Comparison of ENCODE assay signal across 22 cellular contexts in genomic region chr3:135811597-135811996, GRCh38.
A peak's percentile ranks its signal among the peaks of the same experiment; 100 is the strongest.
DNase-seq lines count a peak whose midpoint lies in the region; ATAC-seq, FAIRE-seq and TF ChIP-seq lines count a peak whose summit lies in the region.
"Had no signal": no experiment of that assay in that cellular context is flagged by ENCODE, and none has a peak within 500 bp of the region (broad histone marks: within the 10 kb centered on the region; RNA-seq: fewer than 3 reads in every experiment).

No MANE protein-coding gene starts in this region.

- no peak for TF ChIP-seq EP300 in esophagus muscularis mucosa (IDR thresholded peaks at IDR 0.05)

- H3K27ac ChIP-seq in esophagus muscularis mucosa (replicated peaks in 1 of 4) (no peak overlapping the region), right lobe of liver (no peak overlapping the region)
- H3K27ac ChIP-seq: BLaER1 had no signal

- FAIRE-seq in H54 (lab: Jason Lieb, UNC): no peak
- FAIRE-seq: A204.1, G401.6, GM12891, GM19239 had no signal

- TF ChIP-seq CTCF in esophagus muscularis mucosa (IDR thresholded peaks at IDR 0.05) (no peak), right lobe of liver (IDR thresholded peaks at IDR 0.05) (no peak)

- DNase-seq in esophagus muscularis mucosa (ENCODE audit: extremely low spot score) (peak; percentile 87), left kidney (ENCODE audit: low read depth, low spot score) (peak; percentile 18), retina (peak; percentile 27), DMS153 (lab: John Stamatoyannopoulos, UW) (no peak), H54 (ENCODE audit: insufficient read length, low spot score) (no peak), right lobe of liver (no peak)
- DNase-seq: 8988T; ACHN; BE2C; C1 segment of cervical spinal cord; CD4-positive, alpha-beta memory T cell; CD4-positive, CD25-positive, alpha-beta regulatory T cell; CD8-positive, alpha-beta memory T cell; COR-L47; DMS 273 treated with DMSO at 0.1 percent for 48 hours; DMS79 treated with DMSO at 0.1 percent for 48 hours; GF-D8 had no signal

- TF ChIP-seq POLR2A in esophagus muscularis mucosa (IDR thresholded peaks at IDR 0.05; ENCODE audit: low read depth) (no peak), H54 (IDR thresholded peaks at IDR 0.05; ENCODE audit: low read depth, low read length) (no peak), right lobe of liver (IDR thresholded peaks at IDR 0.05) (no peak)

- 75% methylated on average over 8 of the region's 8 CpGs for WGBS in esophagus muscularis mucosa
- 48% methylated on average over 7 of the region's 8 CpGs for WGBS in right lobe of liver (ENCODE audit: insufficient coverage, low coverage, low lambda C conversion rate, missing lambda C conversion rate)

- H3K4me3 ChIP-seq in esophagus muscularis mucosa (no peak overlapping the region), right lobe of liver (no peak overlapping the region)
- H3K4me3 ChIP-seq: BLaER1 had no signal

- no peaks in the 10 kb centered on the region for H3K36me3 ChIP-seq in esophagus muscularis mucosa
- no peaks in the 10 kb centered on the region for H3K36me3 ChIP-seq in right lobe of liver
- H3K36me3 ChIP-seq: BE2C, BLaER1 had no signal

- intact Hi-C loops in esophagus muscularis mucosa (cut with DNase I): no loop called here
- intact Hi-C loops in right lobe of liver (cut with DNase I): no loop called here

- H3K4me1 ChIP-seq in esophagus muscularis mucosa (no peaks in the 10 kb centered on the region), right lobe of liver (no peaks in the 10 kb centered on the region)
- H3K4me1 ChIP-seq: BE2C, BLaER1 had no signal

- no peaks in the 10 kb centered on the region for H3K9me3 ChIP-seq in esophagus muscularis mucosa
- H3K9me3 ChIP-seq in right lobe of liver: no peaks in the 10 kb centered on the region
- H3K9me3 ChIP-seq: BE2C, BLaER1 had no signal

- ATAC-seq in right lobe of liver: no peak

- H3K27me3 ChIP-seq in esophagus muscularis mucosa: peaks cover 0 to 14% (median 0%) of the 10 kb centered on the region in 4 donors
- no peaks in the 10 kb centered on the region for H3K27me3 ChIP-seq in right lobe of liver
- H3K27me3 ChIP-seq: BE2C, BLaER1 had no signal

Comparison
In these comparisons a context has a peak if more than half of its experiments do, and no peak if none do; other contexts are left out.
1. DNase-seq: peak in esophagus muscularis mucosa (single experiment), left kidney (single experiment) and retina (single experiment); none in DMS153 (single experiment), H54 (single experiment) and right lobe of liver (0 of 3).